In the genomic region with DNA sequence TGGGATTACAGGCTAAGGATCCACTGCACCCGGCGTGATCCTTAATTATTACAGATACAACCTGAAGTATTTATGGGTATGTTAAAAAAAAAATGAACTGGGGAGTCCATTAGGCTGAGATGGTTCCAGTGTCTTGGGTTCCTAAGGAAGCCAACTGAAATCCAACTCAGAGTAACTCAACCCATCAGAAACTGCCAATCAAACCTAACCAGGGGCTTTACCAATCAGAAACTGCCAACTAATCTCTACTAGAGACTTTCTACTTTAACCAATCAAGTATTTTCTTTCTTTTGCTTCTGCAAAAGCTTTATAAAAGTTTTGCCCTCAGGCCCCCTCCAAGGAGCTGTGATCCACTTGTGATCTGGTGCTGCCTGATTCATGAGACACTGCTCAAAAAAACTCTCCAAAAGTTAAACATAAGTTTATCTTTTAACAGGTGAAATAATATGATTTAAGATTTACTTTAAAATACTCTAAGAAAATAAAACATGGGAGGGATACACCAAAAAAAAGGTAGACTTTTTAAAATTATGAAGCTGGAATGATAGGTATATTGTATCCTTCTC, we compare ENCODE assay signal across 24 cellular contexts.
DNase-seq lines count a peak whose midpoint lies in the region; ATAC-seq, FAIRE-seq and TF ChIP-seq lines count a peak whose summit lies in the region.
"Had no signal": no experiment of that assay in that cellular context is flagged by ENCODE, and none has a peak within 500 bp of the region (broad histone marks: within the 10 kb centered on the region; RNA-seq: fewer than 3 reads in every experiment).

No MANE protein-coding gene starts in this region.

- CTCF ChIA-PET in K562 (lab: Yijun Ruan, JAX; ENCODE audit: low intra/inter-chr PET ratio) = no interaction called here

- no peak for DNase-seq in activated naive CD8-positive, alpha-beta T cell treated with anti-CD3 and anti-CD28 coated beads for 36 hours
- no peak for DNase-seq in Karpas-422
- no peak for DNase-seq in K562 (ENCODE audit: extremely low read depth in 1 of 4, low spot score in 3 of 4)
- no peak for DNase-seq in AG08396 (ENCODE audit: low spot score)
- no peak for DNase-seq in NCI-H2227 treated with DMSO at 0.1 percent for 48 hours (lab: John Stamatoyannopoulos, UW)
- DNase-seq in cortex of kidney (lab: John Stamatoyannopoulos, UW) = no peak
- DNase-seq: 8988T; CD4-positive, CD25-positive, alpha-beta regulatory T cell; CD8-positive, alpha-beta memory T cell; COR-L47; DMS 273 treated with DMSO at 0.1 percent for 48 hours; DMS53; DND-41; EL; HFFc6; IMR-90; KBM-7 had no signal

- TF ChIP-seq CTCF in K562 (IDR thresholded peaks at IDR 0.05 in 2 of 3, conservative IDR thresholded peaks at IDR 0.05 in 1 of 3; ENCODE audit: insufficient read depth in 2 of 3, low read depth in 1 of 3, low read length in 3 of 3) = no peak

- no peak for ATAC-seq in K562

- H3K9ac ChIP-seq in Karpas-422 (ENCODE audit: low read length) = no peak overlapping the region
- H3K9ac ChIP-seq in K562 (ENCODE audit: insufficient read depth in 1 of 2, low read depth in 2 of 2, low read length in 2 of 2) = no peak overlapping the region
- H3K9ac ChIP-seq: BLaER1 treated with 17β-estradiol and CSF1 and Interleukin-3, amounts not matched to agents 10 nM and 100 nM had no signal

- intact Hi-C loops in K562 (cut with micrococcal nuclease) = no loop called here

- no TSS peak for BruUV-seq in K562 (replicated peaks; lab: Mats Ljungman, UMichigan)

- H3K27me3 ChIP-seq in Karpas-422 (ENCODE audit: low read length) (no peaks in the 10 kb centered on the region), K562 (ENCODE audit: control insufficient read depth in 2 of 2, insufficient read depth in 2 of 2, low read length in 2 of 2) (no peaks in the 10 kb centered on the region)
- H3K27me3 ChIP-seq: BLaER1 treated with 17β-estradiol and CSF1 and Interleukin-3, amounts not matched to agents 10 nM and 100 nM had no signal

- H3K9me3 ChIP-seq in Karpas-422 (ENCODE audit: low read length) (no peaks in the 10 kb centered on the region), K562 (replicated peaks; ENCODE audit: control insufficient read depth, insufficient read depth, low read depth, low read length) (no peaks in the 10 kb centered on the region)
- H3K9me3 ChIP-seq: BLaER1 treated with 17β-estradiol and CSF1 and Interleukin-3, amounts not matched to agents 10 nM and 100 nM; HAP-1 had no signal

- peaks cover 28% of the 10 kb centered on the region for H3K4me1 ChIP-seq in Karpas-422 (ENCODE audit: low read length)
- H3K4me1 ChIP-seq in K562 (replicated peaks in 1 of 2; ENCODE audit: control insufficient read depth in 2 of 2, insufficient read depth in 2 of 2, low read length in 2 of 2) = no peaks in the 10 kb centered on the region
- H3K4me1 ChIP-seq: HAP-1 had no signal

- 94% methylated on average over 2 of the region's 2 CpGs for WGBS in K562 (ENCODE audit: insufficient coverage, low coverage, missing lambda C conversion rate)

- H3K4me3 Mint-ChIP-seq in activated naive CD8-positive, alpha-beta T cell = no peak overlapping the region
- H3K4me3 Mint-ChIP-seq in activated naive CD8-positive, alpha-beta T cell treated with anti-CD3 and anti-CD28 coated beads for 36 hours = no peak overlapping the region
- H3K4me3 Mint-ChIP-seq: B cell; CD8-positive, alpha-beta memory T cell; HFFc6 had no signal

- H4K20me1 ChIP-seq in Karpas-422 (ENCODE audit: insufficient read depth, low read depth, low read length) = no peaks in the 10 kb centered on the region
- H4K20me1 ChIP-seq in K562 (replicated peaks; ENCODE audit: control insufficient read depth, insufficient read depth, low read length) = no peaks in the 10 kb centered on the region; the same call in 1 of the 2 replicates

- no peaks in the 10 kb centered on the region for H3K9me3 Mint-ChIP-seq in activated naive CD8-positive, alpha-beta T cell (ENCODE audit: low read depth)
- no peaks in the 10 kb centered on the region for H3K9me3 Mint-ChIP-seq in activated naive CD8-positive, alpha-beta T cell treated with anti-CD3 and anti-CD28 coated beads for 36 hours
- H3K9me3 Mint-ChIP-seq: CD8-positive, alpha-beta memory T cell; HFFc6 had no signal

- TF ChIP-seq RAD21 in K562 (CRISPR knock-in tag; conservative IDR thresholded peaks at IDR 0.05 in 1 of 2, IDR thresholded peaks at IDR 0.05 in 1 of 2) = no peak

- H3K36me3 ChIP-seq in Karpas-422 (ENCODE audit: insufficient read depth, low read length) (no peaks in the 10 kb centered on the region), K562 (ENCODE audit: control insufficient read depth, insufficient read depth, low read length) (peaks cover 8% of the 10 kb centered on the region; the same call in 1 of the 3 replicates)

- H3K79me2 ChIP-seq in Karpas-422 (ENCODE audit: low read length) = peaks cover 69% of the 10 kb centered on the region
- H3K79me2 ChIP-seq in K562 (ENCODE audit: control insufficient read depth, insufficient read depth, low read length) = no peaks in the 10 kb centered on the region

- in situ Hi-C loops in K562 (cut with MboI) = no loop called here

- H3K27ac ChIP-seq in Karpas-422 (ENCODE audit: low read length) (peak overlapping the region; percentile 61), K562 (ENCODE audit: extremely low read depth, low read depth, low read length) (no peak overlapping the region)
- H3K27ac ChIP-seq: BLaER1 treated with 17β-estradiol and CSF1 and Interleukin-3, amounts not matched to agents 10 nM and 100 nM; HL-60 had no signal

- H3K4me3 ChIP-seq in Karpas-422 (ENCODE audit: low read length) (no peak overlapping the region), K562 (no peak overlapping the region)
- H3K4me3 ChIP-seq: BLaER1 treated with 17β-estradiol and CSF1 and Interleukin-3, amounts not matched to agents 10 nM and 100 nM; HAP-1 had no signal

- no peaks in the 10 kb centered on the region for H3K9me1 ChIP-seq in K562 (ENCODE audit: control insufficient read depth, insufficient read depth, low read length)

- no peaks in the 10 kb centered on the region for H3K27me3 Mint-ChIP-seq in activated naive CD8-positive, alpha-beta T cell
- no peaks in the 10 kb centered on the region for H3K27me3 Mint-ChIP-seq in activated naive CD8-positive, alpha-beta T cell treated with anti-CD3 and anti-CD28 coated beads for 36 hours
- H3K27me3 Mint-ChIP-seq: B cell; CD4-positive, CD25-positive, alpha-beta regulatory T cell; CD8-positive, alpha-beta memory T cell had no signal

- no peak for FAIRE-seq in K562 (lab: Jason Lieb, UNC)
- FAIRE-seq: G401.6, GM12892 had no signal

- TF ChIP-seq POLR2A in K562 (conservative IDR thresholded peaks at IDR 0.05) = no peak

- peaks cover 41% of the 10 kb centered on the region for H3K4me1 Mint-ChIP-seq in activated naive CD8-positive, alpha-beta T cell (ENCODE audit: low read depth)
- H3K4me1 Mint-ChIP-seq in activated naive CD8-positive, alpha-beta T cell treated with anti-CD3 and anti-CD28 coated beads for 36 hours = peaks cover 31% of the 10 kb centered on the region

- TF ChIP-seq EP300 in K562 (IDR thresholded peaks at IDR 0.05; ENCODE audit: low read length) = no peak

- peak overlapping the region; percentile 6 for H3K4me2 ChIP-seq in Karpas-422 (ENCODE audit: low read depth, low read length, poor library complexity, severe bottlenecking)
- no peak overlapping the region for H3K4me2 ChIP-seq in K562 (ENCODE audit: insufficient read depth, low read length)
- H3K4me2 ChIP-seq: BLaER1 treated with 17β-estradiol and CSF1 and Interleukin-3, amounts not matched to agents 10 nM and 100 nM had no signal

- H3K27ac Mint-ChIP-seq in activated naive CD8-positive, alpha-beta T cell = peak overlapping the region; percentile 16
- no peak overlapping the region for H3K27ac Mint-ChIP-seq in activated naive CD8-positive, alpha-beta T cell treated with anti-CD3 and anti-CD28 coated beads for 36 hours
- H3K27ac Mint-ChIP-seq: B cell, HFFc6 had no signal

- POLR2A ChIA-PET in K562 (lab: Yijun Ruan, JAX) = no interaction called here

- H3K9me2 ChIP-seq in Karpas-422 (replicated peaks; ENCODE audit: insufficient read depth, low read length) = no peaks in the 10 kb centered on the region

- peaks cover 8% of the 10 kb centered on the region for H3K36me3 Mint-ChIP-seq in activated naive CD8-positive, alpha-beta T cell
- peaks cover 7% of the 10 kb centered on the region for H3K36me3 Mint-ChIP-seq in activated naive CD8-positive, alpha-beta T cell treated with anti-CD3 and anti-CD28 coated beads for 36 hours

- H2AFZ ChIP-seq in Karpas-422 (ENCODE audit: low read length) (no peak overlapping the region), K562 (ENCODE audit: low read depth, low read length) (no peak overlapping the region)

TF ChIP-seq in K562, 482 proteins besides CTCF, POLR2A, EP300 and RAD21:
- no peak for TF ChIP-seq SOX6 (IDR thresholded peaks at IDR 0.05)
- TF ChIP-seq PKNOX1 (IDR thresholded peaks at IDR 0.05) = peak; percentile 48
TF ChIP-seq in K562: peak in this region for 1.
